Comparison of ENCODE assay signal across 9 cellular contexts in the genomic region with DNA sequence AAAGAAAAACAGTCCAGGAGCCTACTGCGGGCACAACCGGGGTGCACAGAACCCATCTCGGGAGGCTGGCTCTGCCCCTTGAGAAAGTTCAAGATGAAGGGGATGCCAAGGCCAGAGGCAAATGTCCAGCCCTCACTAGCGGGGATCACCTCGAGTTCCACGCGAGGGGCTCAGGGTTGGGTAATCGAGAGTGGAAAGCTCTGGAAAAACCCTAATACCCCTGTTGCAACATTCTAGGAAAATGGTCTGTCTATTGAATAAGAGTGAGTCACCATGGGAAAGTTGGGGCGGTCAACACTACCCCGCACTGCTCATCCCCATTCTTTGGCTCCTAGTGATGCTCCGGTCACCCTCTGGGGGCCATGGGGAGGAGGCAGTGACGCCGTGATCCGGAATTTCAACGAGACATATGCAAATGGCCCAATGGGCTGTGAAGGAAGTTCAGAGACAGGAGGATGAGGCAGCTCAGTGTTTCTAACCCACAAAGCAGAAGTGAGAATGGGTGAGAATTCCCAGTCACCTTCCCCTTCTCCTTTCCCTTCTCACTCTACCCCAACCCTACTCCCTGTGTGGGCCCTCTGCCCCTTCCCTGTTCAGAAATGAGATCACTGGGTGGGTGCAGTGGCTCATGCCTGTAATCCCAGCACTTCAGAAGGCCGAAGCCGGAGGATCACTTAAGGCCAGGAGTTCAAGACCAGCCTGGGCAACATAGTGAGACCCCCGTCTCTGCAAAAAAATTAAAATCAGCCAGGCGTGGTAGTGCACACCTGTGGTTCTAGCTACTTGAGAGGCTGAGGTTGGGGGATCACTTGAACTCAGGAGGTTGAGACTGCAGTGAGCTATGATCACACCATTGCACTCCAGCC. TPM values are rescaled to one million over a fixed set of nuclear protein-coding genes. Genes with fewer than 3 reads are reported as not detected.
A peak's percentile ranks its signal among the peaks of the same experiment; 100 is the strongest.
DNase-seq lines count a peak whose midpoint lies in the region; ATAC-seq and TF ChIP-seq lines count a peak whose summit lies in the region.
"Had no signal": no experiment of that assay in that cellular context is flagged by ENCODE, and none has a peak within 500 bp of the region (broad histone marks: within the 10 kb centered on the region; RNA-seq: fewer than 3 reads in every experiment).

No MANE protein-coding gene starts in this region.

- TF ChIP-seq CTCF in fibroblast of villous mesenchyme (IDR thresholded peaks at IDR 0.05; ENCODE audit: insufficient read depth, low read depth, low read length), result no peak
- no peak for TF ChIP-seq CTCF in prostate gland (IDR thresholded peaks at IDR 0.05)

- no peak overlapping the region for H3K4me3 Mint-ChIP-seq in activated CD4-positive, alpha-beta T cell treated with anti-CD3 and anti-CD28 coated beads, Interleukin-2, amount 10 ng/mL, durations not matched to agents 7 days and 5 days

- H3K9me3 ChIP-seq in BLaER1 treated with 17β-estradiol and CSF1 and Interleukin-3, amounts not matched to agents 10 nM and 100 nM (replicated peaks in 1 of 11), result no peaks in the 10 kb centered on the region
- H3K9me3 ChIP-seq in prostate gland, result no peaks in the 10 kb centered on the region

- peaks cover 30 to 98% (median 66%) of the 10 kb centered on the region in 10 experiments for H3K4me1 ChIP-seq in BLaER1 treated with 17β-estradiol and CSF1 and Interleukin-3, amounts not matched to agents 10 nM and 100 nM
- H3K4me1 ChIP-seq in prostate gland (replicated peaks), result peaks cover 3% of the 10 kb centered on the region

- peaks cover 0 to 30% (median 27%) of the 10 kb centered on the region in 11 experiments; a peak in 18 of 22 replicates for H3K27me3 ChIP-seq in BLaER1 treated with 17β-estradiol and CSF1 and Interleukin-3, amounts not matched to agents 10 nM and 100 nM
- H3K27me3 ChIP-seq in prostate gland (replicated peaks; ENCODE audit: insufficient read depth), result no peaks in the 10 kb centered on the region

- peak overlapping the region in 7 of 11 experiments; percentile 6 to 94 (median 70); a peak in 12 of 22 replicates for H3K27ac ChIP-seq in BLaER1 treated with 17β-estradiol and CSF1 and Interleukin-3, amounts not matched to agents 10 nM and 100 nM
- no peak overlapping the region for H3K27ac ChIP-seq in prostate gland
- H3K27ac ChIP-seq: VCaP had no signal

- WGBS in prostate gland, result 93% methylated on average over 19 of the region's 19 CpGs

- POLR2A ChIA-PET in activated CD4-positive, alpha-beta T cell treated with anti-CD3 and anti-CD28 coated beads, Interleukin-2, amount 10 ng/mL, durations not matched to agents 7 days and 5 days (lab: Charles Lee), result no interaction called here

- H4K20me1 ChIP-seq in BLaER1 treated with 17β-estradiol and CSF1 and Interleukin-3, amounts not matched to agents 10 nM and 100 nM, result peaks cover 0 to 10% (median 0%) of the 10 kb centered on the region in 11 experiments; a peak in 1 of 22 replicates

- no peaks in the 10 kb centered on the region for H3K9me3 Mint-ChIP-seq in activated CD4-positive, alpha-beta T cell treated with anti-CD3 and anti-CD28 coated beads, Interleukin-2, amount 10 ng/mL, durations not matched to agents 7 days and 5 days

- DNase-seq in MV-4-11 (lab: John Stamatoyannopoulos, UW) (peak; percentile 93), fibroblast of villous mesenchyme (ENCODE audit: low read depth) (peak; percentile 89), NCI-H748 (lab: John Stamatoyannopoulos, UW; ENCODE audit: unreplicated experiment) (no peak), prostate gland (ENCODE audit: low spot score) (no peak)
- DNase-seq in activated CD4-positive, alpha-beta T cell treated with anti-CD3 and anti-CD28 coated beads, Interleukin-2, amount 10 ng/mL, durations not matched to agents 7 days and 5 days, result no peak

- TF ChIP-seq POLR2A in prostate gland (IDR thresholded peaks at IDR 0.05), result no peak

- CTCF ChIA-PET in activated CD4-positive, alpha-beta T cell treated with anti-CD3 and anti-CD28 coated beads, Interleukin-2, amount 10 ng/mL, durations not matched to agents 7 days and 5 days (lab: Charles Lee), result interaction anchor here (0.6 to 2.7 kb wide), 4 partner anchors 11 to 119 kb away, joined by 3 to 6 read pairs (median 6); no protein-coding TSS in a partner anchor

- intact Hi-C loops in prostate gland (cut with DNase I), result no loop called here

- ATAC-seq in GM21723 (IDR thresholded peaks at IDR 0.05; ENCODE audit: unreplicated experiment), result peak; percentile 58
- no peak for ATAC-seq in HG03159 (IDR thresholded peaks at IDR 0.05; ENCODE audit: unreplicated experiment)

- peak overlapping the region; percentile 62 to 99 (median 78) for H3K4me2 ChIP-seq in BLaER1 treated with 17β-estradiol and CSF1 and Interleukin-3, amounts not matched to agents 10 nM and 100 nM

- no peaks in the 10 kb centered on the region for H3K36me3 Mint-ChIP-seq in activated CD4-positive, alpha-beta T cell treated with anti-CD3 and anti-CD28 coated beads, Interleukin-2, amount 10 ng/mL, durations not matched to agents 7 days and 5 days (ENCODE audit: low read depth)

- no peak overlapping the region for H3K27ac Mint-ChIP-seq in activated CD4-positive, alpha-beta T cell treated with anti-CD3 and anti-CD28 coated beads, Interleukin-2, amount 10 ng/mL, durations not matched to agents 7 days and 5 days

- H3K27me3 Mint-ChIP-seq in activated CD4-positive, alpha-beta T cell treated with anti-CD3 and anti-CD28 coated beads, Interleukin-2, amount 10 ng/mL, durations not matched to agents 7 days and 5 days, result peaks cover 3% of the 10 kb centered on the region

- H3K4me1 Mint-ChIP-seq in activated CD4-positive, alpha-beta T cell treated with anti-CD3 and anti-CD28 coated beads, Interleukin-2, amount 10 ng/mL, durations not matched to agents 7 days and 5 days, result peaks cover 40% of the 10 kb centered on the region

- no peaks in the 10 kb centered on the region for H3K36me3 ChIP-seq in BLaER1 treated with 17β-estradiol and CSF1 and Interleukin-3, amounts not matched to agents 10 nM and 100 nM
- no peaks in the 10 kb centered on the region for H3K36me3 ChIP-seq in prostate gland

- peak overlapping the region in 4 of 11 experiments; percentile 31 to 71 (median 67); a peak in 7 of 22 replicates for H3K9ac ChIP-seq in BLaER1 treated with 17β-estradiol and CSF1 and Interleukin-3, amounts not matched to agents 10 nM and 100 nM

- no peak overlapping the region for H3K4me3 ChIP-seq in BLaER1 treated with 17β-estradiol and CSF1 and Interleukin-3, amounts not matched to agents 10 nM and 100 nM
- H3K4me3 ChIP-seq in fibroblast of villous mesenchyme (ENCODE audit: low read depth, low read length) (no peak overlapping the region), prostate gland (no peak overlapping the region)

RNA-seq across cellular contexts. Expression of a gene that starts 22.4 kb away (rescaled TPM):
- total RNA-seq in fibroblast of villous mesenchyme, result 59.6 and 70.0 TPM in 2 replicates
- 10 to 100 TPM; 10.6 to 59.6 TPM for total RNA-seq in prostate gland
- 10 to 100 TPM; 22.2 to 24.4 TPM for total RNA-seq in activated CD4-positive, alpha-beta T cell treated with anti-CD3 and anti-CD28 coated beads, Interleukin-2, amount 10 ng/mL, durations not matched to agents 7 days and 5 days

RNA-seq across cellular contexts. Expression of a gene that starts 41.0 kb away (rescaled TPM):
- 30.9 and 35.4 TPM in 2 replicates for total RNA-seq in fibroblast of villous mesenchyme
- total RNA-seq in prostate gland, result 10 to 100 TPM; 29.2 to 57.4 TPM
- 10 to 100 TPM; 71.1 to 78.3 TPM for total RNA-seq in activated CD4-positive, alpha-beta T cell treated with anti-CD3 and anti-CD28 coated beads, Interleukin-2, amount 10 ng/mL, durations not matched to agents 7 days and 5 days

Comparison
In these comparisons a context has a peak if more than half of its experiments do, and no peak if none do; other contexts are left out.
1. H3K27ac ChIP-seq: peak in BLaER1 treated with 17β-estradiol and CSF1 and Interleukin-3, amounts not matched to agents 10 nM and 100 nM (7 of 11); none in prostate gland (0 of 2).
2. DNase-seq: peak in MV-4-11 (single experiment) and fibroblast of villous mesenchyme (single experiment); none in NCI-H748 (single experiment), prostate gland (single experiment) and activated CD4-positive, alpha-beta T cell treated with anti-CD3 and anti-CD28 coated beads, Interleukin-2, amount 10 ng/mL, durations not matched to agents 7 days and 5 days (single experiment).